24 cellular contexts compared by ENCODE assay signal in genomic region chr7:70935311-70935710, GRCh38.
"Had no signal": no experiment of that assay in that cellular context is flagged by ENCODE, and none has a peak within 500 bp of the region (broad histone marks: within the 10 kb centered on the region; RNA-seq: fewer than 3 reads in every experiment).

No MANE protein-coding gene starts in this region.

- H3K36me3 ChIP-seq: MG63 had no signal

- DNase-seq: IMR-90, Karpas-422, KG1, MG63, NCI-H1092, NCI-H1105 treated with DMSO at 0.1 percent for 48 hours, NCI-H1417 treated with DMSO at 0.1 percent for 48 hours, NCI-H146, NCI-H187, NCI-H2029, NCI-H2081 treated with DMSO at 0.1 percent for 48 hours, NCI-H2171, NCI-H226, NCI-H446, NCI-H510A, NCI-H524 treated with DMSO at 0.1 percent for 48 hours, NCI-H69, NCI-H774, PC-3, SHP77, SK-N-SH had no signal

- H3K27me3 ChIP-seq: MG63 had no signal

- H3K9me2 ChIP-seq: SK-N-SH had no signal

- H3K4me2 ChIP-seq: SK-N-SH had no signal

- FAIRE-seq: HepG2 had no signal

- H3K9me3 ChIP-seq: MG63 had no signal

- H3K27ac ChIP-seq: RWPE1 had no signal

- ATAC-seq: HepG2, Panc1, PC-3 had no signal

- H3K9ac ChIP-seq: SK-N-SH had no signal

- H3K4me3 ChIP-seq: MG63 had no signal
